21 cellular contexts compared by ENCODE assay signal in genomic region chr9:109568568-109569210, GRCh38.
"Had no signal": no experiment of that assay in that cellular context is flagged by ENCODE, and none has a peak within 500 bp of the region (broad histone marks: within the 10 kb centered on the region; RNA-seq: fewer than 3 reads in every experiment).

No MANE protein-coding gene starts in this region.

- DNase-seq: activated CD4-positive, alpha-beta T cell treated with anti-CD3 and anti-CD28 coated beads, Interleukin-2, amount 50 U/mL, for 1 hour; activated CD8-positive, alpha-beta memory T cell treated with anti-CD3 and anti-CD28 coated beads for 24 hours; activated gamma-delta T cell treated with Interleukin-2 at 50 U/mL for 16 hours; brain microvascular endothelial cell; cortex of kidney; effector CD4-positive, alpha-beta T cell; foreskin fibroblast; immature natural killer cell; naive B cell; stimulated activated CD4-positive, alpha-beta T cell treated with anti-CD3 and anti-CD28 coated beads, Interleukin-15, amount 100 ng/mL, for 24 hours; stimulated activated CD4-positive, alpha-beta T cell treated with anti-CD3 and anti-CD28 coated beads, Interleukin-4, amount 100 ng/mL, for 1 hour; stimulated activated naive CD4-positive, alpha-beta T cell; T-cell; T1000; transverse colon had no signal

- H3K4me1 Mint-ChIP-seq: immature natural killer cell, naive B cell, T-cell had no signal

- H3K27ac Mint-ChIP-seq: activated naive CD8-positive, alpha-beta T cell; immature natural killer cell; naive B cell; T-cell had no signal

- H3K4me1 ChIP-seq: parathyroid adenoma, transverse colon had no signal

- H3K27ac ChIP-seq: brain microvascular endothelial cell, parathyroid adenoma, skin epidermis, transverse colon had no signal

- H3K36me3 ChIP-seq: brain microvascular endothelial cell, transverse colon had no signal

- H3K36me3 Mint-ChIP-seq: activated naive CD8-positive, alpha-beta T cell; immature natural killer cell; naive B cell; T-cell had no signal

- H3K4me3 Mint-ChIP-seq: activated naive CD8-positive, alpha-beta T cell; immature natural killer cell; naive B cell; T-cell had no signal

- ATAC-seq: activated CD4-positive, CD25-positive, alpha-beta regulatory T cell treated with anti-CD3 and anti-CD28 coated beads, Interleukin-2, amount 50 U/mL, for 24 hours; T-cell had no signal

- FAIRE-seq: endothelial cell of umbilical vein had no signal

- H3K9me3 Mint-ChIP-seq: immature natural killer cell, naive B cell, T-cell had no signal

- H3K4me3 ChIP-seq: lung, skin epidermis, transverse colon had no signal
